12 cellular contexts compared by ENCODE assay signal in genomic region chr6:39881851-39882566, GRCh38. TPM values are rescaled to one million over a fixed set of nuclear protein-coding genes. Genes with fewer than 3 reads are reported as not detected.
DNase-seq lines count a peak whose midpoint lies in the region; ATAC-seq lines count a peak whose summit lies in the region.
"Had no signal": no experiment of that assay in that cellular context is flagged by ENCODE, and none has a peak within 500 bp of the region (broad histone marks: within the 10 kb centered on the region; RNA-seq: fewer than 3 reads in every experiment).

No MANE protein-coding gene starts in this region.

- peaks cover 3% of the 10 kb centered on the region for H3K27me3 Mint-ChIP-seq in activated T-cell treated with anti-CD3 and anti-CD28 coated beads, Interleukin-2, amount 50 U/mL, for 72 hours (ENCODE audit: low read depth)

- DNase-seq in GM04504 (ENCODE audit: low read depth) (peak; percentile 68), brain pericyte (ENCODE audit: low read depth, low spot score) (peak; percentile 74), iris pigment epithelial cell (ENCODE audit: low read depth) (peak; percentile 73), NK-92 (lab: John Stamatoyannopoulos, UW; ENCODE audit: unreplicated experiment) (no peak)
- DNase-seq in activated T-cell treated with anti-CD3 and anti-CD28 coated beads, Interleukin-2, amount 50 U/mL, for 72 hours = no peak
- DNase-seq: H9, NCI-H1694, trophoblast cell had no signal

- H3K4me3 Mint-ChIP-seq in activated T-cell treated with anti-CD3 and anti-CD28 coated beads, Interleukin-2, amount 50 U/mL, for 72 hours = no peak overlapping the region
- H3K4me3 Mint-ChIP-seq: H9 had no signal

- no peaks in the 10 kb centered on the region for H3K4me1 Mint-ChIP-seq in activated T-cell treated with anti-CD3 and anti-CD28 coated beads, Interleukin-2, amount 50 U/mL, for 72 hours (ENCODE audit: low read depth)

- no peaks in the 10 kb centered on the region for H3K9me3 ChIP-seq in stomach smooth muscle (ENCODE audit: control insufficient read depth in 2 of 2, low read length in 2 of 2)

- H3K9ac ChIP-seq in stomach smooth muscle (ENCODE audit: low read length in 2 of 2) = no peak overlapping the region

- peaks cover 19% of the 10 kb centered on the region for H3K4me1 ChIP-seq in stomach smooth muscle (ENCODE audit: control insufficient read depth, insufficient read depth, low read length)

- H3K36me3 Mint-ChIP-seq in activated T-cell treated with anti-CD3 and anti-CD28 coated beads, Interleukin-2, amount 50 U/mL, for 72 hours (ENCODE audit: insufficient read depth in 2 of 2) = no peaks in the 10 kb centered on the region

- no peak overlapping the region for H3K4me3 ChIP-seq in stomach smooth muscle (ENCODE audit: low read length in 2 of 2)

- H3K27me3 ChIP-seq in stomach smooth muscle (ENCODE audit: control insufficient read depth in 1 of 2, insufficient read depth in 2 of 2, low read length in 2 of 2) = no peaks in the 10 kb centered on the region

- peaks cover 29 to 38% of the 10 kb centered on the region in 2 donors for H3K36me3 ChIP-seq in stomach smooth muscle (ENCODE audit: control insufficient read depth in 2 of 2, insufficient read depth in 2 of 2, low read length in 2 of 2)

- no peak overlapping the region for H3K27ac Mint-ChIP-seq in activated T-cell treated with anti-CD3 and anti-CD28 coated beads, Interleukin-2, amount 50 U/mL, for 72 hours

- H3K9me3 Mint-ChIP-seq in activated T-cell treated with anti-CD3 and anti-CD28 coated beads, Interleukin-2, amount 50 U/mL, for 72 hours = no peaks in the 10 kb centered on the region
- H3K9me3 Mint-ChIP-seq: H9 had no signal

- H3K27ac ChIP-seq in stomach smooth muscle (ENCODE audit: low read length) = peak overlapping the region; percentile 49

- ATAC-seq in GM19397 (IDR thresholded peaks at IDR 0.05; ENCODE audit: unreplicated experiment) (no peak), GM21390 (IDR thresholded peaks at IDR 0.05; ENCODE audit: unreplicated experiment) (no peak)
- no peak for ATAC-seq in activated T-cell treated with anti-CD3 and anti-CD28 coated beads, Interleukin-2, amount 50 U/mL, for 72 hours (replicated peaks in 1 of 2)
- ATAC-seq: activated CD4-positive, CD25-positive, alpha-beta regulatory T cell treated with anti-CD3 and anti-CD28 coated beads, Interleukin-2, amount 50 U/mL, for 24 hours had no signal

RNA-seq across cellular contexts. Expression of gene MOCS1, which starts 52.3 kb away (rescaled TPM):
- 1 to 10 TPM; 1.4 to 2.6 TPM for total RNA-seq in activated T-cell treated with anti-CD3 and anti-CD28 coated beads, Interleukin-2, amount 50 U/mL, for 72 hours

Comparison
In these comparisons a context has a peak if more than half of its experiments do, and no peak if none do; other contexts are left out.
1. DNase-seq: peak in GM04504 (single experiment), brain pericyte (single experiment) and iris pigment epithelial cell (single experiment); none in NK-92 (single experiment) and activated T-cell treated with anti-CD3 and anti-CD28 coated beads, Interleukin-2, amount 50 U/mL, for 72 hours (0 of 2).